14 cellular contexts compared by ENCODE assay signal in genomic region chr12:27355979-27356378, GRCh38. TPM values are rescaled to one million over a fixed set of nuclear protein-coding genes. Genes with fewer than 3 reads are reported as not detected.
A peak's percentile ranks its signal among the peaks of the same experiment; 100 is the strongest.
DNase-seq lines count a peak whose midpoint lies in the region; ATAC-seq, FAIRE-seq and TF ChIP-seq lines count a peak whose summit lies in the region.
"Had no signal": no experiment of that assay in that cellular context is flagged by ENCODE, and none has a peak within 500 bp of the region (broad histone marks: within the 10 kb centered on the region; RNA-seq: fewer than 3 reads in every experiment).

No MANE protein-coding gene starts in this region.

- H3K4me1 ChIP-seq in left lung: no peaks in the 10 kb centered on the region
- H3K4me1 ChIP-seq: BLaER1 treated with 17β-estradiol and CSF1 and Interleukin-3, amounts not matched to agents 10 nM and 100 nM had no signal

- DNase-seq in H54 (ENCODE audit: insufficient read length, low spot score): no peak
- peak; percentile 64 for DNase-seq in amniotic epithelial cell (ENCODE audit: low read depth)
- peak; percentile 36 for DNase-seq in iris pigment epithelial cell (ENCODE audit: low read depth)
- DNase-seq in NCI-H1105 (lab: John Stamatoyannopoulos, UW): no peak
- no peak for DNase-seq in left lung
- DNase-seq: Calu3; CD8-positive, alpha-beta T cell; DMS79 treated with DMSO at 0.1 percent for 48 hours; GF-D8; GM23248; HCEC 1CT had no signal

- FAIRE-seq in H54 (lab: Jason Lieb, UNC): peak; percentile 48

- H3K27me3 ChIP-seq in left lung: no peaks in the 10 kb centered on the region
- H3K27me3 ChIP-seq: BLaER1 treated with 17β-estradiol and CSF1 and Interleukin-3, amounts not matched to agents 10 nM and 100 nM had no signal

- ATAC-seq in HG02840 (IDR thresholded peaks at IDR 0.05; ENCODE audit: low FRiP score, unreplicated experiment) (no peak), left lung (no peak)
- ATAC-seq: CD8-positive, alpha-beta T cell had no signal

- no peak for TF ChIP-seq CTCF in left lung (IDR thresholded peaks at IDR 0.05)

- no peaks in the 10 kb centered on the region for H3K9me3 ChIP-seq in left lung
- H3K9me3 ChIP-seq: BLaER1 treated with 17β-estradiol and CSF1 and Interleukin-3, amounts not matched to agents 10 nM and 100 nM had no signal

- no peaks in the 10 kb centered on the region for H3K36me3 ChIP-seq in left lung
- H3K36me3 ChIP-seq: BLaER1 treated with 17β-estradiol and CSF1 and Interleukin-3, amounts not matched to agents 10 nM and 100 nM had no signal

- no peak for TF ChIP-seq POLR2A in H54 (IDR thresholded peaks at IDR 0.05; ENCODE audit: low read depth, low read length)

- H3K27ac ChIP-seq in left lung: no peak overlapping the region
- H3K27ac ChIP-seq: BLaER1 treated with 17β-estradiol and CSF1 and Interleukin-3, amounts not matched to agents 10 nM and 100 nM; GM23248; HL-60 had no signal

- intact Hi-C loops in left lung (cut with DNase I): no loop called here

- H3K4me3 ChIP-seq in left lung: no peak overlapping the region
- H3K4me3 ChIP-seq: BLaER1 treated with 17β-estradiol and CSF1 and Interleukin-3, amounts not matched to agents 10 nM and 100 nM; GM23248 had no signal

RNA-seq across cellular contexts. Expression of gene BMAL2, which starts 23.3 kb away (rescaled TPM):
- 10 to 100 TPM; 12.1 to 14.1 TPM for total RNA-seq in left lung
- total RNA-seq: CD8-positive, alpha-beta T cell had no signal

Comparison
In these comparisons a context has a peak if more than half of its experiments do, and no peak if none do; other contexts are left out.
1. DNase-seq: peak in amniotic epithelial cell (single experiment) and iris pigment epithelial cell (single experiment); none in H54 (single experiment), NCI-H1105 (single experiment) and left lung (0 of 2).